ENCODE assay signal across 8 cellular contexts in the genomic region with DNA sequence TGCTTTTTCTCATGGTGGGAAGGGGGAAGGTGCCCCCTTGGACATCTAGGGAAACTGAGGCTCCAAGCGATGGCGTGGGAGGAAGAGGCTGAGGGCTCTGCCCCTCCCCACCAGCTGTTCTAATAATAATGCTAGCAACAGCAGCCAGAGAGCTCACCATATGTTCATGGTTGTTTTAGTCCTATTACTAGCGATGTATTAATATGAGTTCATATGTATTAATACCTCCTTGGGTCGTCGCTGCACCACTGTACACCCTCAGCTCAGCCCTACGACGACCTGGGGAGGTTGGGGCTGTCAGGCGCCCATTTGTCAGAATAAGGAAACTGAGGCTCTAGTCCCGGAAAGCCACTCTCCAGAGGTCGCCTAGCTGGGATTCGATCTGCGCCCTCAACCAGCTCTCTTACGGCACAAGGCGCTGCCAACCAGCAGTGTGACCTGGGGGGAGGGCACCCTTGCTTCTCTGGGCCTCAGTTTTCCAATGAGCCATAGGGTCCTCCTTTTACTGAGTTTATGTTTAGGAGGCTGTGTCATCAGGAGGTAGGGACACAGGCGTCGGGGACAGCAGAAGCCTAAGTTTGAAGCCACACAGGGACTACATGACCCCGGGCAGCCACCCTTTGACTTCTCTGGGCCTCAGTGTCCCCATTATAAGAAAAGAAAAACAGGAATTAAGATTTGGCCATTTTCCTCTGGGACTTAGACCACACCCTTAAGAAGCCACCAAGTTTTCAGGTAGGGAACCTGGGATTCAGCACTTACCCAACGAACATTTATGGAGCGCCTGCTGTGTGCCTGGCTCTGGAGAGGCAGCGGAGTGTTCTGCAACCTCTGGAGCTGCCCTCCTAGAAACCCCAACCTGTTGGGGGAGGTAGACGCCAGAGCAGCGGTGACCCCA.
DNase-seq lines count a peak whose midpoint lies in the region; ATAC-seq and TF ChIP-seq lines count a peak whose summit lies in the region.

No MANE protein-coding gene starts in this region.

- peak overlapping the region; percentile 19 to 83 (median 75); a peak in 20 of 22 replicates for H3K27ac ChIP-seq in BLaER1 treated with 17β-estradiol and CSF1 and Interleukin-3, amounts not matched to agents 10 nM and 100 nM

- no peaks in the 10 kb centered on the region for H3K27me3 ChIP-seq in BLaER1 treated with 17β-estradiol and CSF1 and Interleukin-3, amounts not matched to agents 10 nM and 100 nM
- H3K27me3 ChIP-seq in mucosa of stomach (ENCODE audit: control insufficient read depth, insufficient read depth, low read length): peaks cover 18% of the 10 kb centered on the region

- H3K9me3 ChIP-seq in BLaER1 treated with 17β-estradiol and CSF1 and Interleukin-3, amounts not matched to agents 10 nM and 100 nM (replicated peaks in 1 of 11): no peaks in the 10 kb centered on the region
- no peaks in the 10 kb centered on the region for H3K9me3 ChIP-seq in mucosa of stomach (ENCODE audit: control insufficient read depth, low read length)

- peak overlapping the region; percentile 66 to 83 (median 74) for H3K4me3 ChIP-seq in BLaER1 treated with 17β-estradiol and CSF1 and Interleukin-3, amounts not matched to agents 10 nM and 100 nM
- H3K4me3 ChIP-seq in astrocyte of the cerebellum (ENCODE audit: low read depth, low read length): peak overlapping the region; percentile 33
- H3K4me3 ChIP-seq in mucosa of stomach (ENCODE audit: low read length): no peak overlapping the region

- H3K36me3 ChIP-seq in BLaER1 treated with 17β-estradiol and CSF1 and Interleukin-3, amounts not matched to agents 10 nM and 100 nM: peaks cover 0 to 9% (median 0%) of the 10 kb centered on the region in 11 experiments; a peak in 2 of 22 replicates
- no peaks in the 10 kb centered on the region for H3K36me3 ChIP-seq in mucosa of stomach (ENCODE audit: control insufficient read depth, insufficient read depth, low read length)

- H4K20me1 ChIP-seq in BLaER1 treated with 17β-estradiol and CSF1 and Interleukin-3, amounts not matched to agents 10 nM and 100 nM: no peaks in the 10 kb centered on the region

- H3K4me2 ChIP-seq in BLaER1 treated with 17β-estradiol and CSF1 and Interleukin-3, amounts not matched to agents 10 nM and 100 nM: peak overlapping the region; percentile 76 to 99 (median 94)

- TF ChIP-seq CTCF in astrocyte of the cerebellum (IDR thresholded peaks at IDR 0.05; ENCODE audit: low read depth, low read length, missing control alignments): no peak

- ATAC-seq in HG03354 (IDR thresholded peaks at IDR 0.05; ENCODE audit: poor library complexity, severe bottlenecking, unreplicated experiment): peak; percentile 15
- ATAC-seq in GM21526 (IDR thresholded peaks at IDR 0.05; ENCODE audit: low FRiP score, unreplicated experiment): no peak
- ATAC-seq in GM18519 (IDR thresholded peaks at IDR 0.05; ENCODE audit: low FRiP score, unreplicated experiment): no peak

- peak overlapping the region; percentile 71 to 85 (median 79) for H3K9ac ChIP-seq in BLaER1 treated with 17β-estradiol and CSF1 and Interleukin-3, amounts not matched to agents 10 nM and 100 nM
- peak overlapping the region; percentile 48 for H3K9ac ChIP-seq in mucosa of stomach (ENCODE audit: low read length)

- peaks cover 38 to 62% (median 54%) of the 10 kb centered on the region in 10 experiments for H3K4me1 ChIP-seq in BLaER1 treated with 17β-estradiol and CSF1 and Interleukin-3, amounts not matched to agents 10 nM and 100 nM
- peaks cover 18% of the 10 kb centered on the region for H3K4me1 ChIP-seq in mucosa of stomach (ENCODE audit: control insufficient read depth, insufficient read depth, low read length)

- DNase-seq in astrocyte of the cerebellum (ENCODE audit: low read depth) (no peak), AG08395 (ENCODE audit: low spot score) (no peak), DMS79 treated with DMSO at 0.1 percent for 48 hours (lab: John Stamatoyannopoulos, UW) (no peak)

- in situ Hi-C loops in astrocyte of the cerebellum (cut with HindIII; ENCODE audit: low sequenced_read_pairs): no loop called here
